Comparison of ENCODE assay signal across 11 cellular contexts in genomic region chr1:167518331-167518700, GRCh38. TPM values are rescaled to one million over a fixed set of nuclear protein-coding genes. Genes with fewer than 3 reads are reported as not detected.
A peak's percentile ranks its signal among the peaks of the same experiment; 100 is the strongest.
DNase-seq lines count a peak whose midpoint lies in the region; ATAC-seq, FAIRE-seq and TF ChIP-seq lines count a peak whose summit lies in the region.
"Had no signal": no experiment of that assay in that cellular context is flagged by ENCODE, and none has a peak within 500 bp of the region (broad histone marks: within the 10 kb centered on the region; RNA-seq: fewer than 3 reads in every experiment).

CD247 (minus strand) TSS chr1:167518529; CDS start chr1:167518465, 64 bp downstream.

- no peaks in the 10 kb centered on the region for H3K36me3 ChIP-seq in breast epithelium
- H3K36me3 ChIP-seq in small intestine (ENCODE audit: control insufficient read depth in 2 of 2, insufficient read depth in 2 of 2, low read length in 2 of 2), result no peaks in the 10 kb centered on the region
- H3K36me3 ChIP-seq in vagina, result no peaks in the 10 kb centered on the region

- no peak for TF ChIP-seq CTCF in breast epithelium (IDR thresholded peaks at IDR 0.05)
- no peak for TF ChIP-seq CTCF in MCF 10A (IDR thresholded peaks at IDR 0.05; ENCODE audit: unreplicated experiment)
- no peak for TF ChIP-seq CTCF in vagina (IDR thresholded peaks at IDR 0.05)

- no peaks in the 10 kb centered on the region for H3K36me3 Mint-ChIP-seq in MCF 10A (ENCODE audit: insufficient read depth, unreplicated experiment)

- no peaks in the 10 kb centered on the region for H3K9me3 ChIP-seq in breast epithelium
- no peaks in the 10 kb centered on the region for H3K9me3 ChIP-seq in small intestine (ENCODE audit: control insufficient read depth, low read depth)
- H3K9me3 ChIP-seq in vagina, result no peaks in the 10 kb centered on the region

- H3K27ac Mint-ChIP-seq in MCF 10A (ENCODE audit: low read depth, unreplicated experiment), result no peak within 1 kb of the TSS
- H3K27ac Mint-ChIP-seq: activated B cell treated with CpG ODN at 0.5 μM for 24 hours had no signal

- no peak for FAIRE-seq in small intestine (lab: Jason Lieb, UNC)

- POLR2A ChIA-PET in MCF 10A (lab: Yijun Ruan, JAX), result interaction anchor here (0.7 kb wide), 1 partner anchor 8 kb away, joined by 3 read pairs; no protein-coding TSS in a partner anchor

- H3K4me3 ChIP-seq in breast epithelium (peak within 1 kb of the TSS in 2 of 3 donors; percentile 11 to 22), small intestine (ENCODE audit: low read depth in 1 of 2, low read length in 2 of 2) (peak within 1 kb of the TSS; percentile 28 to 61), vagina (peak within 1 kb of the TSS; percentile 2 to 21)

- BruUV-seq in MCF 10A (replicated peaks; lab: Mats Ljungman, UMichigan), result no TSS peak

- H3K4me3 Mint-ChIP-seq in MCF 10A (ENCODE audit: unreplicated experiment), result no peak within 1 kb of the TSS
- H3K4me3 Mint-ChIP-seq: activated B cell treated with CpG ODN at 0.5 μM for 24 hours had no signal

- TF ChIP-seq POLR2A in breast epithelium (IDR thresholded peaks at IDR 0.05), result no peak
- TF ChIP-seq POLR2A in vagina (IDR thresholded peaks at IDR 0.05), result no peak

- H3K27me3 Mint-ChIP-seq in MCF 10A (ENCODE audit: insufficient read depth, unreplicated experiment), result no peaks in the 10 kb centered on the region

- DNase-seq in breast epithelium (ENCODE audit: low spot score in 2 of 2) (no peak), MCF 10A (ENCODE audit: unreplicated experiment) (no peak), activated gamma-delta T cell treated with Interleukin-2 at 50 U/mL for 16 hours (peak; percentile 77), small intestine (peak; percentile 57), vagina (ENCODE audit: extremely low spot score in 2 of 2) (peak in 1 of 2 donors; percentile 65), AG20443 (ENCODE audit: low spot score) (no peak), DMS 273 (lab: John Stamatoyannopoulos, UW; ENCODE audit: unreplicated experiment) (no peak)
- DNase-seq: 8988T, activated B cell treated with CpG ODN at 0.5 μM for 24 hours, NCI-H1694 had no signal

- H3K4me1 Mint-ChIP-seq in MCF 10A (ENCODE audit: insufficient read depth, unreplicated experiment), result no peaks in the 10 kb centered on the region
- H3K4me1 Mint-ChIP-seq: activated B cell treated with CpG ODN at 0.5 μM for 24 hours had no signal

- CTCF ChIA-PET in MCF 10A (lab: Yijun Ruan, JAX), result interaction anchor here (1.0 to 2.9 kb wide), 4 partner anchors 16 to 249 kb away, joined by 3 to 18 read pairs (median 4); no protein-coding TSS in a partner anchor

- ATAC-seq in HG03045 (IDR thresholded peaks at IDR 0.05; ENCODE audit: unreplicated experiment), result no peak

- no peaks in the 10 kb centered on the region for H3K9me3 Mint-ChIP-seq in MCF 10A (ENCODE audit: unreplicated experiment)

- H3K27ac ChIP-seq in breast epithelium (no peak within 1 kb of the TSS), small intestine (ENCODE audit: low read depth in 1 of 2, low read length in 1 of 2) (peak within 1 kb of the TSS; percentile 43 to 91), vagina (no peak within 1 kb of the TSS)

- 74 to 91% (median 77%) methylated on average over 14 of the region's 14 CpGs for WGBS in small intestine, 3 donors

- H3K4me1 ChIP-seq in breast epithelium, result no peaks in the 10 kb centered on the region
- H3K4me1 ChIP-seq in small intestine (ENCODE audit: control insufficient read depth in 2 of 2, insufficient read depth in 1 of 2, low read depth in 1 of 2, low read length in 1 of 2), result no peaks in the 10 kb centered on the region
- H3K4me1 ChIP-seq in vagina, result no peaks in the 10 kb centered on the region

- intact Hi-C loops in breast epithelium (cut with DNase I; ENCODE audit: low total_unique reads), result no loop called here
- intact Hi-C loops in MCF 10A (cut with micrococcal nuclease), result no loop called here
- intact Hi-C loops in vagina (cut with DNase I), result no loop called here

- H3K27me3 ChIP-seq in breast epithelium (no peaks in the 10 kb centered on the region), small intestine (ENCODE audit: control insufficient read depth in 2 of 2, insufficient read depth in 2 of 2, low read length in 2 of 2) (no peaks in the 10 kb centered on the region), vagina (no peaks in the 10 kb centered on the region)

RNA-seq across cellular contexts. Expression of gene CD247, which starts in this region (rescaled TPM):
- total RNA-seq in breast epithelium (1 to 10 TPM in 2 of 3 donors, under 1 TPM in 1; 0.80 to 2.0 (median 2.0) TPM), MCF 10A (2022) (not detected in 2 replicates), vagina (9.8 TPM)
- polyA plus RNA-seq in small intestine, result 1 to 10 TPM in 2 of 3 donors, under 1 TPM in 1; 0.45 to 3.5 (median 2.8) TPM

Comparison
In these comparisons a context has a peak if more than half of its experiments do, and no peak if none do; other contexts are left out.
1. DNase-seq: peak in activated gamma-delta T cell treated with Interleukin-2 at 50 U/mL for 16 hours (single experiment) and small intestine (single experiment); none in breast epithelium (0 of 2), MCF 10A (single experiment), AG20443 (single experiment) and DMS 273 (single experiment).
2. H3K27ac ChIP-seq: peak in small intestine (2 of 2); none in breast epithelium (0 of 2) and vagina (single experiment).
3. Peak in every context shown above with its lines, with median percentiles within 50 percentile points of each other: H3K4me3 ChIP-seq.